ENCODE assay signal across 1 cellular context in the genomic region with DNA sequence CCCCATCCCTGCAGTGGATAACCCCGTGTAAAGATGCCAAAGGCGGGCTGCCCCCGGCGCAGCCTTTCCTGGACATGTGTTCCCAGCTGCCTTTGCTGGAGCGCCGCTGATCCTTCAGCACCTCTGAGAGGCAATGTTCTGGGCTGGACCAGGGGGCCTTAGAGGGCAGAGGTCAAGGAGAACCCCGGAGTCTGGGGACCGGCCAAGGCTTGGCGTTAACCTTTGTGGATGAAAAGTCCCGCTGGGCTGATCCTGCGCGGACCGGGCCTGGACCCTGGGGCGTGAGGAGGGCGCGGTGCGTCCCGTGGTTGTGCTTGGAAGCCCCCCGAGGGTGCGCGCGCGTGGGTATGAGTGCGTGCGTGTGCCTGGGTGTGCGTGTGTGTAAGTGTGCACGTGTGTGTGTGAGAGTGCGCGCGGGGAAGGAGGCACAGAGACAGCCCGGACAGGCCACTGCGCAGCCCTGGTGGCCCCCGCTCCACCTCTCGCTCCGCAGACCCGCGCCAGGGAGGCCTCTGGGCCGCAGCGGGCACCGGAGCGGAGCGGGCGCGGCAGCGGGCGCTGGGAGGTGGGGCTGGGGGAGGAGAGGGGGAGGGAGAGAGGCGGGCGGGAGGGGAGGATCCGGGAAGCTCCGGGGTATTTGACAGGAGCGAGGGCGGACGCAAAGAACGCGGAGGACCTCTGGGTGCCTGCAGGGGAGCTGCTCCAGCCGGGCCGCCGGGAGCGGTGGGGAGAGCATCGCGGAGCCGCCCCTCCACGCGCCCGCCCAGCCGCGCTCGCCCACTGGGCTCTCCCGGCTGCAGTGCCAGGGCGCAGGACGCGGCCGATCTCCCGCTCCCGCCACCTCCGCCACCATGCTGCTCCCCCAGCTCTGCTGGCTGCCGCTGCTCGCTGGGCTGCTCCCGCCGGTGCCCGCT.
TF ChIP-seq lines count a peak whose summit lies in the region.

A gene with protein sequence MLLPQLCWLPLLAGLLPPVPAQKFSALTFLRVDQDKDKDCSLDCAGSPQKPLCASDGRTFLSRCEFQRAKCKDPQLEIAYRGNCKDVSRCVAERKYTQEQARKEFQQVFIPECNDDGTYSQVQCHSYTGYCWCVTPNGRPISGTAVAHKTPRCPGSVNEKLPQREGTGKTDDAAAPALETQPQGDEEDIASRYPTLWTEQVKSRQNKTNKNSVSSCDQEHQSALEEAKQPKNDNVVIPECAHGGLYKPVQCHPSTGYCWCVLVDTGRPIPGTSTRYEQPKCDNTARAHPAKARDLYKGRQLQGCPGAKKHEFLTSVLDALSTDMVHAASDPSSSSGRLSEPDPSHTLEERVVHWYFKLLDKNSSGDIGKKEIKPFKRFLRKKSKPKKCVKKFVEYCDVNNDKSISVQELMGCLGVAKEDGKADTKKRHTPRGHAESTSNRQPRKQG (plus strand): TSS at position 665 of the 914 bp plus-strand sequence. CDS start 187 bp downstream, at position 852.

TF ChIP-seq in HEK293, 187 proteins besides CTCF, POLR2A, EP300 and RAD21 (continued from another document):
- TF ChIP-seq SP2 (tag by site-specific recombination; IDR thresholded peaks at IDR 0.05) (peak; percentile 44; the same call in 1 of the 2 replicates), ZNF571 (tag by site-specific recombination; IDR thresholded peaks at IDR 0.05) (no peak), ZIC2 (tag by site-specific recombination; IDR thresholded peaks at IDR 0.05) (peak; percentile 50), ZNF248 (tag by site-specific recombination; IDR thresholded peaks at IDR 0.05) (no peak), ZNF155 (tag by site-specific recombination; IDR thresholded peaks at IDR 0.05) (no peak), ZBTB21 (tag by site-specific recombination; IDR thresholded peaks at IDR 0.05) (no peak), ZNF558 (tag by site-specific recombination; IDR thresholded peaks at IDR 0.05) (no peak), ZNF433 (tag by site-specific recombination; IDR thresholded peaks at IDR 0.05; ENCODE audit: low read depth) (no peak)
- TF ChIP-seq, protein P1, sequence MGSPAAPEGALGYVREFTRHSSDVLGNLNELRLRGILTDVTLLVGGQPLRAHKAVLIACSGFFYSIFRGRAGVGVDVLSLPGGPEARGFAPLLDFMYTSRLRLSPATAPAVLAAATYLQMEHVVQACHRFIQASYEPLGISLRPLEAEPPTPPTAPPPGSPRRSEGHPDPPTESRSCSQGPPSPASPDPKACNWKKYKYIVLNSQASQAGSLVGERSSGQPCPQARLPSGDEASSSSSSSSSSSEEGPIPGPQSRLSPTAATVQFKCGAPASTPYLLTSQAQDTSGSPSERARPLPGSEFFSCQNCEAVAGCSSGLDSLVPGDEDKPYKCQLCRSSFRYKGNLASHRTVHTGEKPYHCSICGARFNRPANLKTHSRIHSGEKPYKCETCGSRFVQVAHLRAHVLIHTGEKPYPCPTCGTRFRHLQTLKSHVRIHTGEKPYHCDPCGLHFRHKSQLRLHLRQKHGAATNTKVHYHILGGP (tag by site-specific recombination; IDR thresholded peaks at IDR 0.05) = no peak
- TF ChIP-seq, protein P2, sequence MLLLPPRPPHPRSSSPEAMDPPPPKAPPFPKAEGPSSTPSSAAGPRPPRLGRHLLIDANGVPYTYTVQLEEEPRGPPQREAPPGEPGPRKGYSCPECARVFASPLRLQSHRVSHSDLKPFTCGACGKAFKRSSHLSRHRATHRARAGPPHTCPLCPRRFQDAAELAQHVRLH (tag by site-specific recombination; IDR thresholded peaks at IDR 0.05) = no peak
- TF ChIP-seq, protein P3, sequence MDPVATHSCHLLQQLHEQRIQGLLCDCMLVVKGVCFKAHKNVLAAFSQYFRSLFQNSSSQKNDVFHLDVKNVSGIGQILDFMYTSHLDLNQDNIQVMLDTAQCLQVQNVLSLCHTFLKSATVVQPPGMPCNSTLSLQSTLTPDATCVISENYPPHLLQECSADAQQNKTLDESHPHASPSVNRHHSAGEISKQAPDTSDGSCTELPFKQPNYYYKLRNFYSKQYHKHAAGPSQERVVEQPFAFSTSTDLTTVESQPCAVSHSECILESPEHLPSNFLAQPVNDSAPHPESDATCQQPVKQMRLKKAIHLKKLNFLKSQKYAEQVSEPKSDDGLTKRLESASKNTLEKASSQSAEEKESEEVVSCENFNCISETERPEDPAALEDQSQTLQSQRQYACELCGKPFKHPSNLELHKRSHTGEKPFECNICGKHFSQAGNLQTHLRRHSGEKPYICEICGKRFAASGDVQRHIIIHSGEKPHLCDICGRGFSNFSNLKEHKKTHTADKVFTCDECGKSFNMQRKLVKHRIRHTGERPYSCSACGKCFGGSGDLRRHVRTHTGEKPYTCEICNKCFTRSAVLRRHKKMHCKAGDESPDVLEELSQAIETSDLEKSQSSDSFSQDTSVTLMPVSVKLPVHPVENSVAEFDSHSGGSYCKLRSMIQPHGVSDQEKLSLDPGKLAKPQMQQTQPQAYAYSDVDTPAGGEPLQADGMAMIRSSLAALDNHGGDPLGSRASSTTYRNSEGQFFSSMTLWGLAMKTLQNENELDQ (tag by site-specific recombination; IDR thresholded peaks at IDR 0.05; ENCODE audit: low read depth) = no peak
- TF ChIP-seq, protein P4, sequence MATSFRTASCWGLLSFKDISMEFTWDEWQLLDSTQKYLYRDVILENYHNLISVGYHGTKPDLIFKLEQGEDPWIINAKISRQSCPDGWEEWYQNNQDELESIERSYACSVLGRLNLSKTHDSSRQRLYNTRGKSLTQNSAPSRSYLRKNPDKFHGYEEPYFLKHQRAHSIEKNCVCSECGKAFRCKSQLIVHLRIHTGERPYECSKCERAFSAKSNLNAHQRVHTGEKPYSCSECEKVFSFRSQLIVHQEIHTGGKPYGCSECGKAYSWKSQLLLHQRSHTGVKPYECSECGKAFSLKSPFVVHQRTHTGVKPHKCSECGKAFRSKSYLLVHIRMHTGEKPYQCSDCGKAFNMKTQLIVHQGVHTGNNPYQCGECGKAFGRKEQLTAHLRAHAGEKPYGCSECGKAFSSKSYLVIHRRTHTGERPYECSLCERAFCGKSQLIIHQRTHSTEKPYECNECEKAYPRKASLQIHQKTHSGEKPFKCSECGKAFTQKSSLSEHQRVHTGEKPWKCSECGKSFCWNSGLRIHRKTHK (tag by site-specific recombination; IDR thresholded peaks at IDR 0.05) = no peak
- TF ChIP-seq, protein P5, sequence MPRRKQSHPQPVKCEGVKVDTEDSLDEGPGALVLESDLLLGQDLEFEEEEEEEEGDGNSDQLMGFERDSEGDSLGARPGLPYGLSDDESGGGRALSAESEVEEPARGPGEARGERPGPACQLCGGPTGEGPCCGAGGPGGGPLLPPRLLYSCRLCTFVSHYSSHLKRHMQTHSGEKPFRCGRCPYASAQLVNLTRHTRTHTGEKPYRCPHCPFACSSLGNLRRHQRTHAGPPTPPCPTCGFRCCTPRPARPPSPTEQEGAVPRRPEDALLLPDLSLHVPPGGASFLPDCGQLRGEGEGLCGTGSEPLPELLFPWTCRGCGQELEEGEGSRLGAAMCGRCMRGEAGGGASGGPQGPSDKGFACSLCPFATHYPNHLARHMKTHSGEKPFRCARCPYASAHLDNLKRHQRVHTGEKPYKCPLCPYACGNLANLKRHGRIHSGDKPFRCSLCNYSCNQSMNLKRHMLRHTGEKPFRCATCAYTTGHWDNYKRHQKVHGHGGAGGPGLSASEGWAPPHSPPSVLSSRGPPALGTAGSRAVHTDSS (tag by site-specific recombination; IDR thresholded peaks at IDR 0.05) = no peak
